ENCODE assay signal across 1 cellular context in genomic region chr1:36419569-36419968, GRCh38.
TF ChIP-seq lines count a peak whose summit lies in the region.

No MANE protein-coding gene starts in this region.

TF ChIP-seq in IMR-90, 13 proteins besides CTCF, POLR2A, EP300 and RAD21:
- no peak for TF ChIP-seq RFX5 (IDR thresholded peaks at IDR 0.05; ENCODE audit: low read depth, low read length)
- TF ChIP-seq RCOR1 (IDR thresholded peaks at IDR 0.05; ENCODE audit: insufficient replicate concordance, low read length): no peak
- no peak for TF ChIP-seq CHD1 (IDR thresholded peaks at IDR 0.05; ENCODE audit: low read depth, low read length)
- peak; percentile 31; the same call in 1 of the 2 replicates for TF ChIP-seq MAFK (IDR thresholded peaks at IDR 0.05; ENCODE audit: low read depth, low read length)
